ENCODE assay signal across 1 cellular context in genomic region chr19:35899547-35900214, GRCh38.
A peak's percentile ranks its signal among the peaks of the same experiment; 100 is the strongest.
TF ChIP-seq lines count a peak whose summit lies in the region.

No MANE protein-coding gene starts in this region.

TF ChIP-seq in liver, 16 proteins besides CTCF, POLR2A, EP300 and RAD21 (continued from another document):
- TF ChIP-seq ZBTB33 (IDR thresholded peaks at IDR 0.05) (no peak), RXRA (IDR thresholded peaks at IDR 0.05) (no peak), HNF4G (IDR thresholded peaks at IDR 0.05) (no peak), GABPA (IDR thresholded peaks at IDR 0.05 in 1 of 2, conservative IDR thresholded peaks at IDR 0.05 in 1 of 2) (peak in 1 of 2 donors; percentile 62), HNF4A (conservative IDR thresholded peaks at IDR 0.05) (no peak), SP1 (IDR thresholded peaks at IDR 0.05) (peak; percentile 37), YY1 (IDR thresholded peaks at IDR 0.05) (peak; percentile 61), FOXA1 (IDR thresholded peaks at IDR 0.05) (no peak), FOXA2 (IDR thresholded peaks at IDR 0.05) (no peak)
